ENCODE assay signal across 9 cellular contexts in genomic region chr20:33757458-33757857, GRCh38.
"Had no signal": no experiment of that assay in that cellular context is flagged by ENCODE, and none has a peak within 500 bp of the region (broad histone marks: within the 10 kb centered on the region; RNA-seq: fewer than 3 reads in every experiment).

No MANE protein-coding gene starts in this region.

- H3K9me3 ChIP-seq: HAP-1 had no signal

- H3K4me3 ChIP-seq: GM23248, HAP-1 had no signal

- H3K4me2 ChIP-seq: KMS-11 had no signal

- DNase-seq: GM23248, GOT3, H7, IMR-90, KBM-7 had no signal

- ATAC-seq: HCT116 had no signal

- H3K27ac ChIP-seq: GM23248, KMS-11 had no signal

- FAIRE-seq: HTR-8/SVneo had no signal
